In the genomic region with DNA sequence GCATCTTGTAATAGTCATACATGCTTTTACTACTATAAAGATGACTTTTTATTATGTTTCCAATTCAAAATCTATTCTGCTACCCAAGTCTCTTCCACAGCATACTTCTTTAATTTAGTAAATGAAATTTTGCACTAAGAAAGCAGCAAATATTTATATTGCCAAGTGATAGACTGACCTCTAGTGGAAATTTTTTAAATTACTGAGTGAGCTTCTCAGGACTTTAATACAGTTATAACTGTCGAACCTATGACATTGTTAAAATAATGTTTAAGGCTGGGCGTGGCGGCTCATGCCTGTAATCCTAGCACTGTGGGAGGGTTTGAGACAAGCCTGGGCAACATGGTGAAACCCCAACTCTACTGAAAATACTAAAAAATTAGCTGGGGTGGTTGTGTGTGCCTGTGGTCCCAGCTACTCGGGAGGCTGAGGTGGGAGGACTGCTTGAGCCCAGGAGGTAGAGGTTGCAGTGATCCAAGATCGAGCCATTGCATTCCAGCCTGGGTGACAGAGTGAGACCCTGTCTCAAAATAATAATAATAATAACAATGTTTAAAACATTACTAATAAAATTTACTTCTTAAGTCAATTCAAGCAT, we compare ENCODE assay signal across 8 cellular contexts. TPM values are rescaled to one million over a fixed set of nuclear protein-coding genes. Genes with fewer than 3 reads are reported as not detected.
DNase-seq lines count a peak whose midpoint lies in the region; ATAC-seq and TF ChIP-seq lines count a peak whose summit lies in the region.

No MANE protein-coding gene starts in this region.

- intact Hi-C loops in Right ventricle myocardium superior (cut with DNase I) (loop anchor here (5.0 kb wide), 2 partner anchors 229 to 344 kb away; no protein-coding TSS in a partner anchor), left ventricle myocardium superior (cut with micrococcal nuclease) (loop anchor here (5.0 to 10.0 kb wide), 2 partner anchors 232 to 344 kb away; no protein-coding TSS in a partner anchor)

- H3K79me2 ChIP-seq in KMS-11 (ENCODE audit: insufficient read depth, low read depth) (no peaks in the 10 kb centered on the region; the same call in 1 of the 2 replicates), fibroblast of lung (ENCODE audit: control insufficient read depth, insufficient read depth, low read length) (no peaks in the 10 kb centered on the region), parathyroid adenoma (peaks cover 5% of the 10 kb centered on the region)

- TF ChIP-seq CTCF in KMS-11 (conservative IDR thresholded peaks at IDR 0.05; ENCODE audit: low read depth, low read length) = peak; percentile 88
- TF ChIP-seq CTCF in fibroblast of lung (conservative IDR thresholded peaks at IDR 0.05 in 1 of 2, IDR thresholded peaks at IDR 0.05 in 1 of 2; ENCODE audit: low read depth in 1 of 2, low read length in 2 of 2) = peak in 1 of 2 donors; percentile 47
- TF ChIP-seq CTCF in parathyroid adenoma (IDR thresholded peaks at IDR 0.05) = peak; percentile 62

- no peak overlapping the region for H3K4me2 ChIP-seq in KMS-11
- H3K4me2 ChIP-seq in fibroblast of lung (ENCODE audit: extremely low read depth, insufficient read depth, low read length) = no peak overlapping the region
- H3K4me2 ChIP-seq in parathyroid adenoma (ENCODE audit: low read length) = no peak overlapping the region

- H3K36me3 ChIP-seq in KMS-11 (ENCODE audit: insufficient read depth) (no peaks in the 10 kb centered on the region), fibroblast of lung (ENCODE audit: control insufficient read depth, insufficient read depth, low read length) (no peaks in the 10 kb centered on the region), parathyroid adenoma (ENCODE audit: control insufficient read depth, insufficient read depth, low read length) (no peaks in the 10 kb centered on the region)

- H4K20me1 ChIP-seq in KMS-11 (ENCODE audit: insufficient read depth) (no peaks in the 10 kb centered on the region), fibroblast of lung (ENCODE audit: control insufficient read depth, extremely low read depth, insufficient read depth, low read length) (no peaks in the 10 kb centered on the region)

- H3K9me3 ChIP-seq in fibroblast of lung (ENCODE audit: control insufficient read depth, insufficient read depth, low read depth, low read length) (no peaks in the 10 kb centered on the region), parathyroid adenoma (ENCODE audit: control insufficient read depth, low read length) (no peaks in the 10 kb centered on the region)

- H3K4me3 ChIP-seq in KMS-11 (IDR thresholded peaks at IDR 0.05; ENCODE audit: insufficient read depth, low read depth, low read length) = no peak overlapping the region
- H3K4me3 ChIP-seq in fibroblast of lung (replicated peaks in 1 of 4; ENCODE audit: control extremely low read depth in 1 of 4, insufficient read depth in 1 of 4, low read depth in 3 of 4, low read length in 4 of 4) = no peak overlapping the region
- H3K4me3 ChIP-seq in parathyroid adenoma (ENCODE audit: low read depth, low read length) = no peak overlapping the region

- ATAC-seq in Right ventricle myocardium superior (ENCODE audit: poor library complexity) (peak; percentile 39), left ventricle myocardium superior (no peak), HG02852 (IDR thresholded peaks at IDR 0.05; ENCODE audit: unreplicated experiment) (no peak), GM18873 (IDR thresholded peaks at IDR 0.05; ENCODE audit: low FRiP score, unreplicated experiment) (no peak)

- H2AFZ ChIP-seq in KMS-11 (ENCODE audit: low read depth) (no peak overlapping the region), fibroblast of lung (ENCODE audit: low read length) (no peak overlapping the region), parathyroid adenoma (no peak overlapping the region)

- H3K27ac ChIP-seq in KMS-11 (no peak overlapping the region), fibroblast of lung (ENCODE audit: insufficient read depth, low read length) (no peak overlapping the region), parathyroid adenoma (no peak overlapping the region)

- no peaks in the 10 kb centered on the region for H3K27me3 ChIP-seq in KMS-11 (ENCODE audit: insufficient read depth, low read depth)
- H3K27me3 ChIP-seq in fibroblast of lung (ENCODE audit: control insufficient read depth, insufficient read depth, low read length) = peaks cover 2% of the 10 kb centered on the region
- H3K27me3 ChIP-seq in parathyroid adenoma (ENCODE audit: control insufficient read depth, insufficient read depth, low read length) = no peaks in the 10 kb centered on the region

- no peak overlapping the region for H3K9ac ChIP-seq in KMS-11
- H3K9ac ChIP-seq in fibroblast of lung (ENCODE audit: insufficient read depth, low read length) = no peak overlapping the region
- H3K9ac ChIP-seq in parathyroid adenoma = no peak overlapping the region

- DNase-seq in Right ventricle myocardium superior (no peak), left ventricle myocardium superior (no peak), RPMI8226 (peak; percentile 44), fibroblast of lung (ENCODE audit: low read depth in 2 of 2) (peak; percentile 34 to 73)

- H3K4me1 ChIP-seq in KMS-11 (ENCODE audit: low read depth, poor library complexity, severe bottlenecking) (peaks cover 12% of the 10 kb centered on the region), fibroblast of lung (ENCODE audit: control insufficient read depth, extremely low read depth, insufficient read depth, low read length) (no peaks in the 10 kb centered on the region), parathyroid adenoma (no peaks in the 10 kb centered on the region)

RNA-seq across cellular contexts. Expression of a gene that starts 27.3 kb away (rescaled TPM):
- total RNA-seq in Right ventricle myocardium superior (25.9 TPM), left ventricle myocardium superior (22.4 TPM), fibroblast of lung (1.7 and 2.8 TPM in 2 replicates)
- 2.0 and 3.3 TPM in 2 replicates for polyA plus RNA-seq in fibroblast of lung
- polyA plus RNA-seq in fibroblast of lung (2012) = 1.5 and 2.2 TPM in 2 replicates
- not detected in 2 replicates for polyA minus RNA-seq in fibroblast of lung (ENCODE audit: low replicate concordance)

Comparison
In these comparisons a context has a peak if more than half of its experiments do, and no peak if none do; other contexts are left out.
1. DNase-seq: peak in RPMI8226 (single experiment) and fibroblast of lung (2 of 2); none in Right ventricle myocardium superior (single experiment) and left ventricle myocardium superior (single experiment).